8 cellular contexts compared by ENCODE assay signal in genomic region chr7:28853834-28854749, GRCh38.
DNase-seq lines count a peak whose midpoint lies in the region; ATAC-seq and TF ChIP-seq lines count a peak whose summit lies in the region.

No MANE protein-coding gene starts in this region.

- H3K27ac Mint-ChIP-seq in nephron: peak overlapping the region; percentile 46 to 68 (median 63)

- H3K27me3 Mint-ChIP-seq in nephron (ENCODE audit: low read depth): peaks cover 14% of the 10 kb centered on the region

- peak; percentile 98 for ATAC-seq in GM21390 (IDR thresholded peaks at IDR 0.05; ENCODE audit: unreplicated experiment)
- peak; percentile 92 for ATAC-seq in stimulated activated naive CD8-positive, alpha-beta T cell treated with anti-CD3 and anti-CD28 coated beads, Interleukin-15, Interleukin-2, amounts not matched to agents 100 U/mL and 50 U/mL, for 24 hours

- no peaks in the 10 kb centered on the region for H3K36me3 Mint-ChIP-seq in nephron (ENCODE audit: low read depth)

- peaks cover 16% of the 10 kb centered on the region for H3K4me1 Mint-ChIP-seq in nephron

- TF ChIP-seq CTCF in nephron (IDR thresholded peaks at IDR 0.05; ENCODE audit: unreplicated experiment in 3 of 3): peak; percentile 85 to 95 (median 87)

- H3K9me3 Mint-ChIP-seq in nephron: no peaks in the 10 kb centered on the region

- DNase-seq in D341Med (ENCODE audit: low spot score) (peak; percentile 92), HUDEP-2 (lab: John Stamatoyannopoulos, UW; ENCODE audit: unreplicated experiment in 76 of 76) (peak in 59 of 76 experiments; percentile 2 to 78 (median 33)), OCI-M2 (lab: John Stamatoyannopoulos, UW; ENCODE audit: unreplicated experiment) (peak; percentile 46), fibroblast of the conjunctiva (ENCODE audit: low read depth) (peak; percentile 24)
- DNase-seq in activated T-cell treated with anti-CD3 and anti-CD28 coated beads, Interleukin-2, amount 50 U/mL, for 48 hours: peak; percentile 86 to 88
- DNase-seq in stimulated activated naive CD8-positive, alpha-beta T cell treated with anti-CD3 and anti-CD28 coated beads, Interleukin-15, Interleukin-2, amounts not matched to agents 100 U/mL and 50 U/mL, for 24 hours: peak; percentile 84

- H3K4me3 Mint-ChIP-seq in nephron: peak overlapping the region; percentile 77 to 84 (median 83)

Comparison
In these comparisons a context has a peak if more than half of its experiments do, and no peak if none do; other contexts are left out.
1. Peak in every context shown above with its lines: DNase-seq and ATAC-seq.
2. DNase-seq: peak in every context shown above with its lines; median percentile 92 in D341Med; 87 in activated T-cell treated with anti-CD3 and anti-CD28 coated beads, Interleukin-2, amount 50 U/mL, for 48 hours; 84 in stimulated activated naive CD8-positive, alpha-beta T cell treated with anti-CD3 and anti-CD28 coated beads, Interleukin-15, Interleukin-2, amounts not matched to agents 100 U/mL and 50 U/mL, for 24 hours; 46 in OCI-M2; 33 in HUDEP-2; 24 in fibroblast of the conjunctiva.